8 cellular contexts compared by ENCODE assay signal in the genomic region with DNA sequence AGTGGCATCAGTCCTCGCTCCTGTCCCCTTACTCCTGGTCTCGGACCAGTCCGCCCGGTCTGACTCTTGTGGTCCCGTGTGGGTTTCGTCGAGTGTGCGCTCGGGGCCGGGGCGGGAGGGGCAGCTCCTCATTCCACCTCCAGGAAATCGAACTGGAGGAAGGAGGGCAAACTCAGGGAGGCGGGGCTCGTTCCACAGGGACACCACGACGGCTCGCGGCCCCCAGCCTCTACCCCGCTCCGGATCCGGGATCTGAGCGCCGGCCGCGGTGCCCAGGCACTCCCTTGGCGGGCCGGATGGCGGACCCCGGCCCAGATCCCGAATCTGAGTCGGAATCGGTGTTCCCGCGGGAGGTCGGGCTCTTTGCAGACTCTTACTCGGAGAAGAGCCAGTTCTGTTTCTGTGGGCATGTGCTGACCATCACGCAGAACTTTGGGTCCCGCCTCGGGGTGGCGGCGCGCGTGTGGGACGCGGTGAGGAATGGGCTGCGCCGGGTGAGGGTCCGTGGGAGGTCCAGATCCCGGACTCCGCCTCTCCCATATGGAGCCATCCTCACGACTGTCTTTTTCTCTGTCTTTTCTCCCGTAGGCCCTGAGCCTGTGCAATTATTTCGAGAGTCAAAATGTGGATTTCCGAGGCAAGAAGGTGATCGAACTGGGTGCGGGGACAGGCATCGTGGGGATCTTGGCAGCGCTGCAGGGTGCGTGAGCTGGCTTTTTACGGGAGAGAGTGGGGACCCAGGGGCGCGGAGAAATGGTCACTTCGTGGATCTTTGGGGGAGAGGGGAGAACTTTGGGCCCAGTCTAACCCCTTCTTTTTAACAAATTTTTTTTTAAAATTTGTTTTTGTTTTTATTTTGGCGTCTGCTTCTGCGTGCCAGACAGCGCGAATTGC. TPM values are rescaled to one million over a fixed set of nuclear protein-coding genes. Genes with fewer than 3 reads are reported as not detected.
DNase-seq lines count a peak whose midpoint lies in the region; TF ChIP-seq lines count a peak whose summit lies in the region.

A gene (plus strand): TSS at position 186 of the 894 bp plus-strand sequence. CDS start 111 bp downstream, at position 297.

- peaks cover 14 to 19% of the 10 kb centered on the region in 2 experiments for H3K4me1 ChIP-seq in neutrophil (ENCODE audit: control insufficient read depth in 1 of 2, insufficient read depth in 1 of 2, low read depth in 1 of 2, low read length in 1 of 2)

- H3K9me3 Mint-ChIP-seq in HFFc6 (no peaks in the 10 kb centered on the region), glutamatergic neuron (ENCODE audit: unreplicated experiment) (peaks cover 7% of the 10 kb centered on the region)
- H3K9me3 Mint-ChIP-seq in activated naive CD4-positive, alpha-beta T cell treated with anti-CD3 and anti-CD28 coated beads, Interleukin-2, amount 50 U/mL, for 24 hours = no peaks in the 10 kb centered on the region

- H3K36me3 Mint-ChIP-seq in HFFc6 (ENCODE audit: low read depth) = peaks cover 35% of the 10 kb centered on the region
- H3K36me3 Mint-ChIP-seq in activated naive CD4-positive, alpha-beta T cell treated with anti-CD3 and anti-CD28 coated beads, Interleukin-2, amount 50 U/mL, for 24 hours = peaks cover 14% of the 10 kb centered on the region
- peaks cover 5% of the 10 kb centered on the region for H3K36me3 Mint-ChIP-seq in glutamatergic neuron (ENCODE audit: unreplicated experiment)

- H3K27ac ChIP-seq in neutrophil = peak within 1 kb of the TSS; percentile 26

- no peaks in the 10 kb centered on the region for H3K36me3 ChIP-seq in neutrophil

- H3K4me1 Mint-ChIP-seq in HFFc6 (ENCODE audit: low read depth) = peaks cover 35% of the 10 kb centered on the region
- H3K4me1 Mint-ChIP-seq in activated naive CD4-positive, alpha-beta T cell treated with anti-CD3 and anti-CD28 coated beads, Interleukin-2, amount 50 U/mL, for 24 hours = peaks cover 31% of the 10 kb centered on the region
- H3K4me1 Mint-ChIP-seq in glutamatergic neuron (ENCODE audit: low read depth, unreplicated experiment) = peaks cover 5% of the 10 kb centered on the region

- H3K27me3 Mint-ChIP-seq in HFFc6 (ENCODE audit: insufficient read depth) (peaks cover 2% of the 10 kb centered on the region), glutamatergic neuron (ENCODE audit: unreplicated experiment) (peaks cover 7% of the 10 kb centered on the region)
- no peaks in the 10 kb centered on the region for H3K27me3 Mint-ChIP-seq in activated naive CD4-positive, alpha-beta T cell treated with anti-CD3 and anti-CD28 coated beads, Interleukin-2, amount 50 U/mL, for 24 hours

- TF ChIP-seq CTCF in HFFc6 (IDR thresholded peaks at IDR 0.05) (no peak), glutamatergic neuron (IDR thresholded peaks at IDR 0.05; ENCODE audit: partially characterized antibody, unreplicated experiment) (no peak), neutrophil (IDR thresholded peaks at IDR 0.05) (peak; percentile 5)

- peak; percentile 45 for DNase-seq in NCI-H345 (lab: John Stamatoyannopoulos, UW)
- DNase-seq in NCI-H345 treated with DMSO at 0.1 percent for 48 hours (lab: John Stamatoyannopoulos, UW; ENCODE audit: unreplicated experiment) = no peak
- peak; percentile 30 for DNase-seq in HFFc6
- DNase-seq in NCI-H146 treated with DMSO at 0.1 percent for 48 hours (lab: John Stamatoyannopoulos, UW; ENCODE audit: unreplicated experiment) = peak; percentile 56
- peak; percentile 72 for DNase-seq in glutamatergic neuron
- no peak for DNase-seq in NCI-H774 (lab: John Stamatoyannopoulos, UW)

- H3K27ac Mint-ChIP-seq in HFFc6 = peak within 1 kb of the TSS; percentile 100
- H3K27ac Mint-ChIP-seq in activated naive CD4-positive, alpha-beta T cell treated with anti-CD3 and anti-CD28 coated beads, Interleukin-2, amount 50 U/mL, for 24 hours = peak within 1 kb of the TSS; percentile 99
- H3K27ac Mint-ChIP-seq in glutamatergic neuron (ENCODE audit: unreplicated experiment) = peak within 1 kb of the TSS; percentile 93

- H3K27me3 ChIP-seq in neutrophil = peaks cover 20% of the 10 kb centered on the region

- H3K9me3 ChIP-seq in neutrophil = no peaks in the 10 kb centered on the region

- H3K4me3 ChIP-seq in neutrophil (ENCODE audit: low read depth in 1 of 2, low read length in 1 of 2) = peak within 1 kb of the TSS; percentile 82 to 89

- H3K4me3 Mint-ChIP-seq in HFFc6 = peak within 1 kb of the TSS; percentile 99
- peak within 1 kb of the TSS; percentile 99 for H3K4me3 Mint-ChIP-seq in activated naive CD4-positive, alpha-beta T cell treated with anti-CD3 and anti-CD28 coated beads, Interleukin-2, amount 50 U/mL, for 24 hours
- peak within 1 kb of the TSS; percentile 99 for H3K4me3 Mint-ChIP-seq in glutamatergic neuron (ENCODE audit: unreplicated experiment)

RNA-seq across cellular contexts. Expression of the gene that starts here (rescaled TPM):
- total RNA-seq in HFFc6 (2021; fragmentation: NEBNext Ultra II Directional; extraction: Animal tissue kit (Norgen Biotek cat#: 25700)) = 1 to 10 TPM; 6.3 to 9.0 (median 7.8) TPM
- total RNA-seq in glutamatergic neuron (ENCODE audit: unreplicated experiment) = 3.3 TPM

Comparison
In these comparisons a context has a peak if more than half of its experiments do, and no peak if none do; other contexts are left out.
1. DNase-seq: peak in NCI-H345 (single experiment), HFFc6 (single experiment), NCI-H146 treated with DMSO at 0.1 percent for 48 hours (single experiment) and glutamatergic neuron (single experiment); none in NCI-H345 treated with DMSO at 0.1 percent for 48 hours (single experiment) and NCI-H774 (single experiment).
2. Peak in every context shown above with its lines, with median percentiles within 50 percentile points of each other: H3K27ac Mint-ChIP-seq and H3K4me3 Mint-ChIP-seq.